Comparison of ENCODE assay signal across 21 cellular contexts in the genomic region with DNA sequence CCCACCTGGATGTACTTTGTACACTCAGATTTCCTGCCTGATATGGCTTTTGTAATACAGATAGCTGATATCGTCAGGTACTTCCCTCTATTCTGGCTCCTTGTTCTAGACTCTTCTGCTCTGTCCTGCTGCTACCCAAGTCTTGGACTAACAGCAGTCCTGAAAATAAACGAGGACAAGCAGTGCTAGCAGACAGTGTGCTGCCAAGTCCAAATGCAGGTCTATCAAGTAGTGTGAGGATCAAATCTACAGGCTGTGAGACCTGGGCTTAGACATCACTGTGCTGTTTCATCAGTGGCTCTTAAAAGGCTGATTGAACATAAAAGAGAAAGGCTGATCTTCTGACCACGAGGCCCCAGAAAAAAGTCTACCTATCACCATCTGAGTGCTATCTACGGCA.
"Had no signal": no experiment of that assay in that cellular context is flagged by ENCODE, and none has a peak within 500 bp of the region (broad histone marks: within the 10 kb centered on the region; RNA-seq: fewer than 3 reads in every experiment).

No MANE protein-coding gene starts in this region.

- H3K4me3 ChIP-seq: SJSA1, SK-N-MC had no signal

- H3K36me3 ChIP-seq: SJSA1 had no signal

- H3K27ac ChIP-seq: SJSA1, SK-N-MC had no signal

- H3K4me1 ChIP-seq: SJSA1 had no signal

- H3K9me3 ChIP-seq: SJSA1 had no signal

- DNase-seq: KBM-7, MV-4-11, NCI-H1048, NCI-H1105, NCI-H1417 treated with DMSO at 0.1 percent for 48 hours, NCI-H146, NCI-H1694 treated with DMSO at 0.1 percent for 48 hours, NCI-H1930, NCI-H2081, NCI-H2171, NCI-H226, NCI-H446, NCI-H510A, NCI-H524 treated with DMSO at 0.1 percent for 48 hours, NCI-H69, NCI-H774, Right ventricle myocardium superior, RPMI8226, SIG-M5 had no signal
